17 cellular contexts compared by ENCODE assay signal in the genomic region with DNA sequence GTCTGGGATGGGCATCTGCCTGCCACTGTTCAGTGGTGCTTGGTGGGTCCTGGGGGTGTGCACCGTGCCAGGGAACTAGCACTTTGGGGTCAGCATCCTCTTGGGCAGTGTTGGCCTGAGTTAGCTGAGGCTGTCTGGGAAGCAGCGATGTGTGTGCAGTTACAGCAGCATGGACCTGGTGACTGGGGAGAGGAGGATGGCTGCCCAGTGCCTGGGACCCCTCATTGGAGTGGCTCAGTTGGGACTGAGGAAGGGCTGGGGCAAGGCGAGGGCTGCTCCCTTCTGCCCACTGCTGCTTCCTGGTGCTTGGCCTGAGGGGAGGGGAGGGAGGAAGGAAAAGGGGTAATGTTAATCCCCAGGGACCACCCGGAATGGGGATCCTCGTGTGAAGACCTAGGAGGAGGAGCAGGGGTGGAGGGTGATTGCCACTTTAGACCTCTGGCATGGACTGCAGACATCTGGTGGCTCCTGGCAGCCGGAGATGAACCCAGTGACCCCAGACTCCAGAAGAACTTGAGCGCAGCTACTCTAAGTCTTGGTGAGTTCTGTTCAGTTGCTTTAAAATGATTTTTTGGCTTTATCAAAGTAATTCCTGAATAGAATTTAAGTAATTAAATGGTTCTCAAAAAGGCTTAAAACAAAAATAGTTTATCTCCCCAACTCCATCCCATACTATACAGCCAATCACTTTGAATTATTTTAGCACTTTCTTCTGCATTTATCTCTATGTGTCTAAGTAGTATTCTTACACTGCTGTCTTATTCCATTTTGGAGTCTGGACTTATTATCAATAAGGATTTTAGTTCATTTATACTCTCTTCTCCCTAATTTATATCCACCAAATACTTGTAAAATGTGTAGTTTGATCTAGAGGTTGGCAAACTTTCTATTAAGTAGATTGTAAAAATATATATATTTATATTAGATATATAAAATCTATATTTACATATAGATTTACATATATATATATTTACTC. TPM values are rescaled to one million over a fixed set of nuclear protein-coding genes. Genes with fewer than 3 reads are reported as not detected.
DNase-seq lines count a peak whose midpoint lies in the region; ATAC-seq, FAIRE-seq and TF ChIP-seq lines count a peak whose summit lies in the region.
"Had no signal": no experiment of that assay in that cellular context is flagged by ENCODE, and none has a peak within 500 bp of the region (broad histone marks: within the 10 kb centered on the region; RNA-seq: fewer than 3 reads in every experiment).

No MANE protein-coding gene starts in this region.

- peaks cover 0 to 2% (median 0%) of the 10 kb centered on the region in 3 donors for H3K4me1 ChIP-seq in pancreas
- H3K4me1 ChIP-seq: heart left ventricle, uterus had no signal

- DNase-seq in left ventricle myocardium superior (peak; percentile 6), Right ventricle myocardium inferior (ENCODE audit: missing footprints) (no peak), islet precursor cell (peak; percentile 37), pancreas (peak in 5 of 6 donors; percentile 1 to 41 (median 11)), NCI-H748 treated with DMSO at 0.1 percent for 48 hours (lab: John Stamatoyannopoulos, UW) (no peak), NOMO-1 treated with dmso at 0.1 percent for 144 hours (lab: John Stamatoyannopoulos, UW; ENCODE audit: unreplicated experiment) (no peak), NCI-H2171 treated with DMSO at 0.1 percent for 48 hours (lab: John Stamatoyannopoulos, UW) (no peak), medulla oblongata (ENCODE audit: extremely low spot score) (no peak)
- DNase-seq: activated CD4-positive, alpha-beta T cell treated with anti-CD3 and anti-CD28 coated beads, Interleukin-2, amount 50 U/mL, for 4 hours; COR-L47; effector CD4-positive, alpha-beta T cell; NCI-H187 treated with DMSO at 0.1 percent for 48 hours; NK-92 treated with Interleukin-12 subunit alpha and Interleukin-12 subunit beta, amount 100 ng/mL, for 24 hours; RPMI8226 had no signal

- no peaks in the 10 kb centered on the region for H3K36me3 ChIP-seq in pancreas
- H3K36me3 ChIP-seq: uterus had no signal

- no peaks in the 10 kb centered on the region for H3K9me3 ChIP-seq in pancreas
- H3K9me3 ChIP-seq: heart left ventricle, uterus had no signal

- TF ChIP-seq CTCF in pancreas (IDR thresholded peaks at IDR 0.05): no peak

- H3K4me3 ChIP-seq in pancreas: no peak overlapping the region
- H3K4me3 ChIP-seq: heart left ventricle, uterus had no signal

- H3K27ac ChIP-seq in pancreas: no peak overlapping the region
- H3K27ac ChIP-seq: heart left ventricle, uterus had no signal

- no peak for FAIRE-seq in pancreas (lab: Jason Lieb, UNC)

- no peak for ATAC-seq in left ventricle myocardium superior
- ATAC-seq in Right ventricle myocardium inferior: no peak
- ATAC-seq in pancreas: no peak
- ATAC-seq: heart left ventricle, right cardiac atrium had no signal

- intact Hi-C loops in left ventricle myocardium superior (cut with micrococcal nuclease) (no loop called here), Right ventricle myocardium inferior (cut with DNase I) (no loop called here), pancreas (cut with DNase I) (no loop called here)

- WGBS in pancreas, 2 donors: 86 to 87% methylated on average over 7 of the region's 7 CpGs

- no peaks in the 10 kb centered on the region for H3K27me3 ChIP-seq in pancreas
- H3K27me3 ChIP-seq: heart left ventricle, uterus had no signal

RNA-seq across cellular contexts. Expression of a gene that starts 15.4 kb away (rescaled TPM):
- 0.74 TPM for total RNA-seq in left ventricle myocardium superior
- 1.2 TPM for total RNA-seq in Right ventricle myocardium inferior
- total RNA-seq in pancreas: under 1 TPM in 5 of 6 donors, not detected in 1; 0.20 to 0.55 (median 0.51) TPM
- 1 to 10 TPM in 1 of 2 donors, under 1 TPM in 1; 0.68 to 1.8 TPM for polyA plus RNA-seq in pancreas

RNA-seq across cellular contexts. Expression of a gene that starts 34.7 kb away (rescaled TPM):
- 1.2 TPM for total RNA-seq in left ventricle myocardium superior
- total RNA-seq in Right ventricle myocardium inferior: 1.4 TPM
- 1 to 10 TPM; 1.8 to 2.7 (median 2.2) TPM for total RNA-seq in pancreas
- polyA plus RNA-seq in pancreas: 1 to 10 TPM; 1.5 to 1.9 TPM

Comparison
In these comparisons a context has a peak if more than half of its experiments do, and no peak if none do; other contexts are left out.
1. DNase-seq: peak in left ventricle myocardium superior (single experiment), islet precursor cell (single experiment) and pancreas (5 of 6); none in Right ventricle myocardium inferior (single experiment), NCI-H748 treated with DMSO at 0.1 percent for 48 hours (single experiment), NOMO-1 treated with dmso at 0.1 percent for 144 hours (single experiment), NCI-H2171 treated with DMSO at 0.1 percent for 48 hours (single experiment) and medulla oblongata (single experiment).